13 cellular contexts compared by ENCODE assay signal in the genomic region with DNA sequence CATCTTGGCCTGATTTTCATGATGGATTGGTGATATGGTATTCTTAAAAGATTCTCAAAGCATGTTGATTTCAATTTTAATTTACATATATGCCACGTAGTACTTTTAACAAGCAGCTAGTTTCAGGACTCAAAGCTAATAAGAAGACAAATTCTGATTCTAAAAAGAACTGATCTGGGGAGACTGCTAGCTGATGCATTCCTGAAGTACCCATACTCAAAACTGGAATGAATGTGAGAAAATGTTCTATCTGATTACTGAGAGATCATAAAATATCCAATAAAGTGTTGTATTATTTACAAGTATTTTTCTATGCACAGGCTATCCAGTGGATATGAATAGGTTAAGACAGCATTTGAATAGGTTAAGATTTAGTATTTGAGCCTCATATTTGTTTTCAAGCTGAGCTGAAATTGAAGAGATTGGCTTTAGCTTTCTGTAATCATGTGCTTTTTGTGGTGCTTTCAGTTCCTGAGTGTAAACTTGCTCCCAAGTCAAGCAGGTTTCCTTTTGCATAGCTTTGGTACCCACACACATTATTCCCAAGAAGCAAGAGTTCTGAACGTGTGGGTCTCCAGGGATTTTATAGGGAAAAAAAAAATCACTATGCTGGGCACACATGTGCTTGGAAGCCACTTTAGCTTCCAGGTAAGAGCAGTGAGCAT.
DNase-seq lines count a peak whose midpoint lies in the region; FAIRE-seq and TF ChIP-seq lines count a peak whose summit lies in the region.
"Had no signal": no experiment of that assay in that cellular context is flagged by ENCODE, and none has a peak within 500 bp of the region (broad histone marks: within the 10 kb centered on the region; RNA-seq: fewer than 3 reads in every experiment).

No MANE protein-coding gene starts in this region.

- no peaks in the 10 kb centered on the region for H3K9me3 Mint-ChIP-seq in neural progenitor cell

- H3K27me3 Mint-ChIP-seq in neural progenitor cell (ENCODE audit: insufficient read depth, low read depth), result no peaks in the 10 kb centered on the region

- H3F3A ChIP-seq in neural progenitor cell (ENCODE audit: low read depth), result no peaks in the 10 kb centered on the region

- no peak overlapping the region for H3K4me2 ChIP-seq in neural progenitor cell

- no peak overlapping the region for H3K27ac Mint-ChIP-seq in neural progenitor cell

- DNase-seq in MV-4-11 (lab: John Stamatoyannopoulos, UW) (peak; percentile 52), coronary artery (ENCODE audit: low spot score) (no peak), neural progenitor cell (ENCODE audit: low spot score) (no peak), NCI-H2171 (lab: John Stamatoyannopoulos, UW) (no peak), small intestine (no peak)
- no peak for DNase-seq in stimulated activated CD4-positive, alpha-beta T cell treated with anti-CD3 and anti-CD28 coated beads, Interleukin-4, amount 100 ng/mL, for 4 hours
- DNase-seq: activated CD4-positive, CD25-positive, alpha-beta regulatory T cell; amniotic stem cell; DMS79 treated with DMSO at 0.1 percent for 48 hours; pancreas had no signal

- peaks cover 30 to 42% (median 32%) of the 10 kb centered on the region in 3 donors for H3K4me1 ChIP-seq in skeletal muscle tissue (ENCODE audit: control insufficient read depth in 3 of 3, insufficient read depth in 3 of 3, low read length in 3 of 3)
- peaks cover 11% of the 10 kb centered on the region for H3K4me1 ChIP-seq in neural progenitor cell
- peaks cover 0 to 11% of the 10 kb centered on the region in 2 donors for H3K4me1 ChIP-seq in small intestine (ENCODE audit: control insufficient read depth in 2 of 2, insufficient read depth in 1 of 2, low read depth in 1 of 2, low read length in 1 of 2)

- H4K20me1 ChIP-seq in neural progenitor cell (ENCODE audit: low read depth), result no peaks in the 10 kb centered on the region

- H3K4me3 Mint-ChIP-seq in neural progenitor cell, result no peak overlapping the region

- no peak overlapping the region for H2AFZ ChIP-seq in neural progenitor cell (replicated peaks)

- H3K9ac ChIP-seq in skeletal muscle tissue (ENCODE audit: low read depth in 1 of 3, low read length in 3 of 3) (no peak overlapping the region), neural progenitor cell (no peak overlapping the region)

- H3K79me2 ChIP-seq in neural progenitor cell (ENCODE audit: low read depth), result no peaks in the 10 kb centered on the region

- peak overlapping the region; percentile 56 to 73 for H3K27ac ChIP-seq in coronary artery
- H3K27ac ChIP-seq in skeletal muscle tissue (ENCODE audit: low read depth, low read length), result peak overlapping the region; percentile 59
- H3K27ac ChIP-seq in neural progenitor cell, result no peak overlapping the region
- H3K27ac ChIP-seq in small intestine (ENCODE audit: low read depth in 1 of 2, low read length in 1 of 2), result peak overlapping the region in 1 of 2 donors; percentile 72
- H3K27ac ChIP-seq: RWPE1 had no signal

- no peaks in the 10 kb centered on the region for H3K4me1 Mint-ChIP-seq in neural progenitor cell

- peaks cover 27% of the 10 kb centered on the region for H3K36me3 Mint-ChIP-seq in neural progenitor cell

- peaks cover 13 to 36% (median 32%) of the 10 kb centered on the region in 3 donors for H3K36me3 ChIP-seq in skeletal muscle tissue (ENCODE audit: control insufficient read depth in 3 of 3, insufficient read depth in 3 of 3, low read length in 3 of 3)
- no peaks in the 10 kb centered on the region for H3K36me3 ChIP-seq in neural progenitor cell
- H3K36me3 ChIP-seq in small intestine (ENCODE audit: control insufficient read depth in 2 of 2, insufficient read depth in 2 of 2, low read length in 2 of 2), result peaks cover 9 to 16% of the 10 kb centered on the region in 2 donors

- H3K9me3 ChIP-seq in skeletal muscle tissue (ENCODE audit: control insufficient read depth in 3 of 3, low read length in 3 of 3) (no peaks in the 10 kb centered on the region), neural progenitor cell (ENCODE audit: low read depth) (no peaks in the 10 kb centered on the region), small intestine (ENCODE audit: control insufficient read depth, low read depth) (no peaks in the 10 kb centered on the region)
- H3K9me3 ChIP-seq: pancreas had no signal

- TF ChIP-seq CTCF in coronary artery (IDR thresholded peaks at IDR 0.05) (no peak), neural progenitor cell (IDR thresholded peaks at IDR 0.05) (no peak)

- H3K4me3 ChIP-seq in GM08714 (ENCODE audit: low read length) (peak overlapping the region; percentile 20; the same call in 1 of the 2 replicates), coronary artery (peak overlapping the region; percentile 39), skeletal muscle tissue (ENCODE audit: low read length in 3 of 3) (peak overlapping the region in 1 of 3 donors; percentile 0), neural progenitor cell (no peak overlapping the region), small intestine (ENCODE audit: low read depth in 1 of 2, low read length in 2 of 2) (no peak overlapping the region)

- no peak for FAIRE-seq in small intestine (lab: Jason Lieb, UNC)
- FAIRE-seq: pancreas had no signal

- WGBS in small intestine, 3 donors, result 63 to 82% (median 65%) methylated on average over 2 of the region's 2 CpGs

- no peaks in the 10 kb centered on the region for H3K27me3 ChIP-seq in skeletal muscle tissue (ENCODE audit: control insufficient read depth in 3 of 3, insufficient read depth in 3 of 3, low read length in 3 of 3)
- H3K27me3 ChIP-seq in neural progenitor cell, result no peaks in the 10 kb centered on the region
- no peaks in the 10 kb centered on the region for H3K27me3 ChIP-seq in small intestine (ENCODE audit: control insufficient read depth in 2 of 2, insufficient read depth in 2 of 2, low read length in 2 of 2)
- H3K27me3 ChIP-seq: pancreas had no signal

Comparison
In these comparisons a context has a peak if more than half of its experiments do, and no peak if none do; other contexts are left out.
1. H3K4me3 ChIP-seq: peak in GM08714 (single experiment) and coronary artery (single experiment); none in neural progenitor cell (single experiment) and small intestine (0 of 2).